ENCODE assay signal across 10 cellular contexts in genomic region chr7:137933270-137934017, GRCh38.
DNase-seq lines count a peak whose midpoint lies in the region; ATAC-seq and TF ChIP-seq lines count a peak whose summit lies in the region.
"Had no signal": no experiment of that assay in that cellular context is flagged by ENCODE, and none has a peak within 500 bp of the region (broad histone marks: within the 10 kb centered on the region; RNA-seq: fewer than 3 reads in every experiment).

No MANE protein-coding gene starts in this region.

- H3K27me3 ChIP-seq in colonic mucosa = no peaks in the 10 kb centered on the region

- H3K9ac ChIP-seq in colonic mucosa (ENCODE audit: low read depth in 2 of 2, low read length in 2 of 2) = peak overlapping the region in 1 of 2 donors; percentile 2

- H3K4me3 Mint-ChIP-seq in activated naive CD8-positive, alpha-beta T cell = no peak overlapping the region
- no peak overlapping the region for H3K4me3 Mint-ChIP-seq in activated naive CD8-positive, alpha-beta T cell treated with anti-CD3 and anti-CD28 coated beads, Interleukin-2, amount 50 U/mL, for 24 hours

- H3K27ac ChIP-seq in colonic mucosa = peak overlapping the region; percentile 48
- H3K27ac ChIP-seq in mesodermal cell (ENCODE audit: low read depth, low read length, severe bottlenecking) = peak overlapping the region; percentile 83

- intact Hi-C loops in colonic mucosa (cut with DNase I) = no loop called here

- peaks cover 11% of the 10 kb centered on the region for H3K36me3 Mint-ChIP-seq in activated naive CD8-positive, alpha-beta T cell
- H3K36me3 Mint-ChIP-seq in activated naive CD8-positive, alpha-beta T cell treated with anti-CD3 and anti-CD28 coated beads, Interleukin-2, amount 50 U/mL, for 24 hours (ENCODE audit: low read depth) = peaks cover 3% of the 10 kb centered on the region

- no peak for TF ChIP-seq CTCF in colonic mucosa (IDR thresholded peaks at IDR 0.05)

- no peak overlapping the region for H3K4me3 ChIP-seq in colonic mucosa
- no peak overlapping the region for H3K4me3 ChIP-seq in mesodermal cell (ENCODE audit: extremely low read depth, insufficient read depth, low read length, poor library complexity, severe bottlenecking)
- H3K4me3 ChIP-seq: HAP-1 had no signal

- DNase-seq in activated naive CD8-positive, alpha-beta T cell treated with anti-CD3 and anti-CD28 coated beads, Interleukin-2, amount 50 U/mL, for 24 hours = no peak
- no peak for DNase-seq in colonic mucosa
- DNase-seq in NCI-H2029 treated with DMSO at 0.1 percent for 48 hours (lab: John Stamatoyannopoulos, UW) = no peak
- DNase-seq in NCI-H1694 treated with DMSO at 0.1 percent for 48 hours (lab: John Stamatoyannopoulos, UW) = no peak
- DNase-seq in activated CD8-positive, alpha-beta memory T cell treated with anti-CD3 and anti-CD28 coated beads, Interleukin-2, amount 50 U/mL, for 4 hours = no peak
- DNase-seq: COR-L47 had no signal

- peaks cover 21% of the 10 kb centered on the region for H3K4me1 ChIP-seq in colonic mucosa
- peaks cover 32% of the 10 kb centered on the region for H3K4me1 ChIP-seq in mesodermal cell (ENCODE audit: control insufficient read depth, insufficient read depth, low read length, poor library complexity, severe bottlenecking)

- H3K9me3 ChIP-seq in colonic mucosa = no peaks in the 10 kb centered on the region
- no peaks in the 10 kb centered on the region for H3K9me3 ChIP-seq in mesodermal cell (ENCODE audit: control insufficient read depth, low read length)

- H3K4me1 Mint-ChIP-seq in activated naive CD8-positive, alpha-beta T cell (ENCODE audit: low read depth) = peaks cover 31% of the 10 kb centered on the region
- peaks cover 41% of the 10 kb centered on the region for H3K4me1 Mint-ChIP-seq in activated naive CD8-positive, alpha-beta T cell treated with anti-CD3 and anti-CD28 coated beads, Interleukin-2, amount 50 U/mL, for 24 hours

- peak overlapping the region; percentile 6 for H3K27ac Mint-ChIP-seq in activated naive CD8-positive, alpha-beta T cell
- no peak overlapping the region for H3K27ac Mint-ChIP-seq in activated naive CD8-positive, alpha-beta T cell treated with anti-CD3 and anti-CD28 coated beads, Interleukin-2, amount 50 U/mL, for 24 hours

- 83 to 94% methylated on average over 8 to 9 of the region's 11 CpGs for WGBS in mesodermal cell (ENCODE audit: insufficient coverage in 2 of 2), 2 experiments

- ATAC-seq in activated naive CD8-positive, alpha-beta T cell treated with anti-CD3 and anti-CD28 coated beads, Interleukin-2, amount 50 U/mL, for 24 hours = no peak
- ATAC-seq in GM21717 (IDR thresholded peaks at IDR 0.05; ENCODE audit: unreplicated experiment) = no peak

- H3K27me3 Mint-ChIP-seq in activated naive CD8-positive, alpha-beta T cell = no peaks in the 10 kb centered on the region
- H3K27me3 Mint-ChIP-seq in activated naive CD8-positive, alpha-beta T cell treated with anti-CD3 and anti-CD28 coated beads, Interleukin-2, amount 50 U/mL, for 24 hours = no peaks in the 10 kb centered on the region

- H3K36me3 ChIP-seq in colonic mucosa (no peaks in the 10 kb centered on the region), mesodermal cell (ENCODE audit: control insufficient read depth, insufficient read depth, low read length) (peaks cover 18% of the 10 kb centered on the region)
- H3K36me3 ChIP-seq: HAP-1 had no signal

- no peaks in the 10 kb centered on the region for H3K9me3 Mint-ChIP-seq in activated naive CD8-positive, alpha-beta T cell (ENCODE audit: low read depth)
- H3K9me3 Mint-ChIP-seq in activated naive CD8-positive, alpha-beta T cell treated with anti-CD3 and anti-CD28 coated beads, Interleukin-2, amount 50 U/mL, for 24 hours = no peaks in the 10 kb centered on the region
